Comparison of ENCODE assay signal across 8 cellular contexts in genomic region chr17:7313890-7314718, GRCh38. TPM values are rescaled to one million over a fixed set of nuclear protein-coding genes. Genes with fewer than 3 reads are reported as not detected.
DNase-seq lines count a peak whose midpoint lies in the region; ATAC-seq, FAIRE-seq and TF ChIP-seq lines count a peak whose summit lies in the region.

No MANE protein-coding gene starts in this region.

- H3K9ac ChIP-seq in rectal smooth muscle tissue (ENCODE audit: low read length), result peak overlapping the region; percentile 92

- H3K4me1 ChIP-seq in esophagus muscularis mucosa (peaks cover 53 to 64% (median 60%) of the 10 kb centered on the region in 4 donors), rectal smooth muscle tissue (ENCODE audit: control insufficient read depth, insufficient read depth, low read length) (peaks cover 19% of the 10 kb centered on the region)

- CTCF ChIA-PET in RWPE1 (lab: Yijun Ruan, JAX), result interaction anchor here (0.5 to 1.8 kb wide), 3 partner anchors 16 to 37 kb away, joined by 3 to 5 read pairs (median 4); no protein-coding TSS in a partner anchor

- WGBS in esophagus muscularis mucosa, result 42% methylated on average over 9 of the region's 9 CpGs

- intact Hi-C loops in esophagus muscularis mucosa (cut with DNase I), result no loop called here

- TF ChIP-seq CTCF in RWPE1 (conservative IDR thresholded peaks at IDR 0.05; ENCODE audit: low read depth) (no peak), esophagus muscularis mucosa (IDR thresholded peaks at IDR 0.05) (no peak)

- H3K4me3 ChIP-seq in esophagus muscularis mucosa (peak overlapping the region; percentile 74 to 93 (median 90)), rectal smooth muscle tissue (ENCODE audit: low read length) (peak overlapping the region; percentile 92)

- TF ChIP-seq POLR2A in GM12891 (IDR thresholded peaks at IDR 0.05; ENCODE audit: low read depth, low read length) (no peak; the same call in 1 of the 2 replicates), esophagus muscularis mucosa (IDR thresholded peaks at IDR 0.05; ENCODE audit: low read depth) (no peak)

- DNase-seq in GM12891 (ENCODE audit: insufficient read length, low spot score) (no peak), RWPE1 (ENCODE audit: low spot score) (no peak), esophagus muscularis mucosa (ENCODE audit: extremely low spot score) (no peak), SK-N-DZ (ENCODE audit: low spot score) (no peak), NCI-H1694 (lab: John Stamatoyannopoulos, UW) (no peak), urothelium cell line (ENCODE audit: low spot score) (no peak)

- H3K27me3 ChIP-seq in esophagus muscularis mucosa (no peaks in the 10 kb centered on the region), rectal smooth muscle tissue (ENCODE audit: control insufficient read depth, insufficient read depth, low read length) (no peaks in the 10 kb centered on the region)

- no peak for TF ChIP-seq EP300 in esophagus muscularis mucosa (IDR thresholded peaks at IDR 0.05)

- POLR2A ChIA-PET in RWPE1 (lab: Yijun Ruan, JAX; ENCODE audit: low non-redundant PET), result no interaction called here

- no peak for ATAC-seq in GM21367 (IDR thresholded peaks at IDR 0.05; ENCODE audit: unreplicated experiment)

- H3K36me3 ChIP-seq in esophagus muscularis mucosa, result peaks cover 64 to 84% (median 74%) of the 10 kb centered on the region in 4 donors
- peaks cover 43% of the 10 kb centered on the region for H3K36me3 ChIP-seq in rectal smooth muscle tissue (ENCODE audit: control insufficient read depth, insufficient read depth, low read length)

- H3K27ac ChIP-seq in RWPE1 (peak overlapping the region; percentile 93), esophagus muscularis mucosa (replicated peaks in 1 of 4) (peak overlapping the region; percentile 84 to 94 (median 93)), rectal smooth muscle tissue (ENCODE audit: low read depth, low read length) (peak overlapping the region; percentile 92)

- H3K9me3 ChIP-seq in esophagus muscularis mucosa, result no peaks in the 10 kb centered on the region

- peak; percentile 23 for FAIRE-seq in GM12891 (lab: Jason Lieb, UNC)
- FAIRE-seq in urothelium cell line (lab: Jason Lieb, UNC), result no peak

TF ChIP-seq in GM12891, 5 proteins besides CTCF, POLR2A, EP300 and RAD21:
- TF ChIP-seq SPI1 (IDR thresholded peaks at IDR 0.05; ENCODE audit: low read depth, low read length), result no peak
- peak; percentile 65; the same call in 1 of the 2 replicates for TF ChIP-seq POLR2AphosphoS5 (IDR thresholded peaks at IDR 0.05; ENCODE audit: low read depth, low read length)

RNA-seq across cellular contexts. Expression of gene GPS2, which starts 1.1 kb away (rescaled TPM):
- 44.8 TPM for polyA plus RNA-seq in GM12891 (2012; ENCODE audit: low read depth, missing spikeins)
- total RNA-seq in esophagus muscularis mucosa, result 100 to 1,000 TPM in 1 of 4 donors, 10 to 100 TPM in 3; 89.6 to 112 (median 90.2) TPM
- 96.9 and 117 TPM in 2 replicates for polyA plus RNA-seq in SK-N-DZ (2014; cell fraction: cytosol; rRNA removed)
- polyA plus RNA-seq in SK-N-DZ (2014; cell fraction: nucleus; rRNA removed), result 237 and 334 TPM in 2 replicates

RNA-seq across cellular contexts. Expression of gene EIF5A, which starts 6.7 kb away (rescaled TPM):
- 646 TPM for polyA plus RNA-seq in GM12891 (2012; ENCODE audit: low read depth, missing spikeins)
- 100 to 1,000 TPM; 145 to 214 (median 204) TPM for total RNA-seq in esophagus muscularis mucosa
- polyA plus RNA-seq in SK-N-DZ (2014; cell fraction: cytosol; rRNA removed), result 736 and 827 TPM in 2 replicates
- 269 and 309 TPM in 2 replicates for polyA plus RNA-seq in SK-N-DZ (2014; cell fraction: nucleus; rRNA removed)

RNA-seq across cellular contexts. Expression of gene NEURL4, which starts 15.0 kb away (rescaled TPM):
- 16.0 TPM for polyA plus RNA-seq in GM12891 (2012; ENCODE audit: low read depth, missing spikeins)
- total RNA-seq in esophagus muscularis mucosa, result 10 to 100 TPM; 13.9 to 27.0 (median 20.6) TPM
- 22.0 and 26.4 TPM in 2 replicates for polyA plus RNA-seq in SK-N-DZ (2014; cell fraction: cytosol; rRNA removed)
- 175 and 247 TPM in 2 replicates for polyA plus RNA-seq in SK-N-DZ (2014; cell fraction: nucleus; rRNA removed)

RNA-seq across cellular contexts. Expression of gene YBX2, which starts 19.7 kb away (rescaled TPM):
- polyA plus RNA-seq in GM12891 (2012; ENCODE audit: low read depth, missing spikeins), result not detected
- 1 to 10 TPM; 3.6 to 8.7 (median 4.4) TPM for total RNA-seq in esophagus muscularis mucosa
- polyA plus RNA-seq in SK-N-DZ (2014; cell fraction: cytosol; rRNA removed), result 0.75 and 2.9 TPM in 2 replicates
- 4.5 and 6.1 TPM in 2 replicates for polyA plus RNA-seq in SK-N-DZ (2014; cell fraction: nucleus; rRNA removed)

RNA-seq across cellular contexts. Expression of gene ACAP1, which starts 22.2 kb away (rescaled TPM):
- polyA plus RNA-seq in GM12891 (2012; ENCODE audit: low read depth, missing spikeins), result 103 TPM
- total RNA-seq in esophagus muscularis mucosa, result 10 to 100 TPM in 1 of 4 donors, 1 to 10 TPM in 3; 2.1 to 11.4 (median 4.6) TPM
- polyA plus RNA-seq in SK-N-DZ (2014; cell fraction: cytosol; rRNA removed), result 1.1 and 4.8 TPM in 2 replicates
- polyA plus RNA-seq in SK-N-DZ (2014; cell fraction: nucleus; rRNA removed), result 0.21 and 2.6 TPM in 2 replicates
